Comparison of ENCODE assay signal across 1 cellular context in the genomic region with DNA sequence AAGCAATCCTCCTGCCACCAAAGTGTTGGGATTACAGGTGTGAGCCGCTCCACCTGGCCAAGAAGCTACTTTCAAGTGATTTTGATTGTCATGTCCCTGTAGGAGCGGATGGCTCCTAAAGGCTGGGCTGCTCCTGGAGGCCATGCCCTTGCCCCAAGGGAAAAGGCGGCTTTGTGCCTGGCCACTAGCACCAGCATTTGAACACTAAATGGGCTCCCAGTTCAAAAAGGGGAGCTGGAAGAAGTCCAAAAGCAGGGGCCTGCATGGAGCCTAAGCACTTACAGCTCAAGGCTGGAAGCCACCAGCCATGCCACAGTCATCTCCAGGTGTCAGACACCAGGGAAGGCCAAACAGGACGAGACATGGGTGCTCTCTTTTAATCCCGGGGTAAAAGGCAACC.
TF ChIP-seq lines count a peak whose summit lies in the region.

No MANE protein-coding gene starts in this region.

TF ChIP-seq in GM23338, 12 proteins besides CTCF, POLR2A, EP300 and RAD21 (continued from another document):
- TF ChIP-seq ZNF462 (CRISPR knock-in tag; IDR thresholded peaks at IDR 0.05): no peak
TF ChIP-seq in GM23338: peak in this region for 0.
